Comparison of ENCODE assay signal across 1 cellular context in the genomic region with DNA sequence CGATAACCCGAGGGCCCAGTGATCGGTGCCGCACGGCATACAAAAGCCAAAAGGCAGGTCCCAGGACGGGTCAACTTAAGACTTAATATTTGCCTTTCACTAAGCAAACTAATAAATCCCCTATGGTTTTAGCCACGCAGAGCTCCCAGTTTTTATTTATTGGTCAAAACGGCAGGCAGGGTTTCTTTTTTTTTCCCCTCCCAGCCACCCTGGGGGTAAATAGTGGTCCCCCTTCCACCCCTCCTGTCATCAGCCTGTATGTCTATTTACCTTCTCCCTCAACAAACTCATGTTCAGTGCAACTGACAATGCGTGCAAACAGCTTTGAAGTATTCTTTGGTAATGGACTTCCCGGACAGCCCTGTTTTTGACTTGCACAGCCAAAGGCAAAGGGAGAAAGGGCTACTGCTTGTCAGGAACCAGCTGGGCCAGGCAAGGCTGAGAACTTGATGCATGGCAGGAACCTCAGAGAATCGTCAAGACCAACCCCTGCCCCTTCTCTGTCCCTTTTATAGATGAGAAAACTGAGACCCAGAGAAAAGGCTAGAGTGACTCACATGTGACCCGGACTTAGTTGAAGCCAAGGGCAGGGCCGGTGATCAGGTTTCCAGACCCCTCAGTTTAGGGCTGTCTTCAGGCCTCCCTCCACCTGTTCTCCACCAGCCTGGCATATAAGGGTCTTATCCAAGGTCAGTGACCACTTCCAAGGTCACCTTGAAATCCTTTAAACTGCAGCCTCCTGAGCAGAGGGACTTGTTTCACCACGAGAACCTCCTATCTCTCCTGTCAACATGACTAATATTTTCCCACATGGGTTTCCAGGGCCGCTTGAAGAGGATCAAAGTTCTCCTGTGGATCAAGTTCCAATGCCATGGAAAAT.
TF ChIP-seq lines count a peak whose summit lies in the region.

No MANE protein-coding gene starts in this region.

TF ChIP-seq in HepG2, 621 proteins besides CTCF, POLR2A, EP300 and RAD21 (continued from another document and continues in another):
- TF ChIP-seq RFXANK (CRISPR knock-in tag; IDR thresholded peaks at IDR 0.05) (no peak; the same call in 1 of the 2 replicates), ZNF274 (CRISPR knock-in tag; IDR thresholded peaks at IDR 0.05) (no peak), BHLHE40 (IDR thresholded peaks at IDR 0.05; ENCODE audit: low read length) (peak; percentile 72; the same call in 1 of the 2 replicates), SIN3B (IDR thresholded peaks at IDR 0.05; ENCODE audit: low read length) (no peak), GLI4 (CRISPR knock-in tag; IDR thresholded peaks at IDR 0.05; ENCODE audit: borderline replicate concordance) (no peak), NCOA1 (CRISPR knock-in tag; IDR thresholded peaks at IDR 0.05) (no peak; the same call in 1 of the 2 replicates), ZNF775 (CRISPR knock-in tag; IDR thresholded peaks at IDR 0.05; ENCODE audit: borderline replicate concordance) (no peak), MTA1 (CRISPR knock-in tag; IDR thresholded peaks at IDR 0.05; ENCODE audit: borderline replicate concordance) (peak; percentile 78), SUZ12 (IDR thresholded peaks at IDR 0.05; ENCODE audit: low read depth, low read length) (no peak), FOXP1 (IDR thresholded peaks at IDR 0.05) (peak; percentile 93), FOXP1 (CRISPR knock-in tag; IDR thresholded peaks at IDR 0.05) (peak; percentile 99), PRMT3 (CRISPR knock-in tag; IDR thresholded peaks at IDR 0.05; ENCODE audit: borderline replicate concordance, low read depth) (peak; percentile 86; the same call in 1 of the 2 replicates), ZNF616 (CRISPR knock-in tag; IDR thresholded peaks at IDR 0.05; ENCODE audit: low read depth) (no peak), SNAI1 (CRISPR knock-in tag; IDR thresholded peaks at IDR 0.05; ENCODE audit: borderline replicate concordance) (no peak), MTF1 (CRISPR knock-in tag; IDR thresholded peaks at IDR 0.05) (no peak), ZNF788 (CRISPR knock-in tag; IDR thresholded peaks at IDR 0.05; ENCODE audit: borderline replicate concordance) (peak; percentile 79; the same call in 1 of the 2 replicates), ZNF496 (CRISPR knock-in tag; IDR thresholded peaks at IDR 0.05; ENCODE audit: insufficient replicate concordance) (no peak), CC2D1A (CRISPR knock-in tag; IDR thresholded peaks at IDR 0.05) (0 out of 2 replicates have a peak, but pooled peaks have one; percentile 33), SMARCC2 (IDR thresholded peaks at IDR 0.05) (peak; percentile 47; the same call in 1 of the 2 replicates), RFX1 (IDR thresholded peaks at IDR 0.05) (0 out of 2 replicates have a peak, but pooled peaks have one; percentile 13), SMAD9 (CRISPR knock-in tag; IDR thresholded peaks at IDR 0.05) (no peak), ZNF747 (CRISPR knock-in tag; IDR thresholded peaks at IDR 0.05; ENCODE audit: borderline replicate concordance) (peak; percentile 49; the same call in 1 of the 2 replicates), RBAK (CRISPR knock-in tag; IDR thresholded peaks at IDR 0.05) (peak; percentile 82; the same call in 1 of the 2 replicates), HNRNPH1 (optimal IDR thresholded peaks at IDR 0.05; ENCODE audit: low read depth, low read length) (peak; percentile 20), NFE2L2 (IDR thresholded peaks at IDR 0.05; ENCODE audit: low read length) (no peak), ZFP36 (IDR thresholded peaks at IDR 0.05; ENCODE audit: borderline replicate concordance, low read depth, low read length, partially characterized antibody) (peak; percentile 70), IRX3 (CRISPR knock-in tag; IDR thresholded peaks at IDR 0.05; ENCODE audit: borderline replicate concordance, low read depth) (peak; percentile 72; the same call in 1 of the 2 replicates), CEBPB (IDR thresholded peaks at IDR 0.05; ENCODE audit: borderline replicate concordance, low read depth, low read length) (peak; percentile 57; the same call in 1 of the 2 replicates), MAFF (IDR thresholded peaks at IDR 0.05; ENCODE audit: low read depth, low read length) (peak; percentile 19; the same call in 1 of the 2 replicates), MAFK (conservative IDR thresholded peaks at IDR 0.05 in 1 of 2, IDR thresholded peaks at IDR 0.05 in 1 of 2; ENCODE audit: low read length in 2 of 2) (no peak; a peak in 1 of 4 replicates), FLYWCH1 (CRISPR knock-in tag; IDR thresholded peaks at IDR 0.05) (no peak), NFIB (CRISPR knock-in tag; IDR thresholded peaks at IDR 0.05; ENCODE audit: borderline replicate concordance) (no peak), ZKSCAN5 (CRISPR knock-in tag; IDR thresholded peaks at IDR 0.05) (no peak)
- TF ChIP-seq, protein P1, sequence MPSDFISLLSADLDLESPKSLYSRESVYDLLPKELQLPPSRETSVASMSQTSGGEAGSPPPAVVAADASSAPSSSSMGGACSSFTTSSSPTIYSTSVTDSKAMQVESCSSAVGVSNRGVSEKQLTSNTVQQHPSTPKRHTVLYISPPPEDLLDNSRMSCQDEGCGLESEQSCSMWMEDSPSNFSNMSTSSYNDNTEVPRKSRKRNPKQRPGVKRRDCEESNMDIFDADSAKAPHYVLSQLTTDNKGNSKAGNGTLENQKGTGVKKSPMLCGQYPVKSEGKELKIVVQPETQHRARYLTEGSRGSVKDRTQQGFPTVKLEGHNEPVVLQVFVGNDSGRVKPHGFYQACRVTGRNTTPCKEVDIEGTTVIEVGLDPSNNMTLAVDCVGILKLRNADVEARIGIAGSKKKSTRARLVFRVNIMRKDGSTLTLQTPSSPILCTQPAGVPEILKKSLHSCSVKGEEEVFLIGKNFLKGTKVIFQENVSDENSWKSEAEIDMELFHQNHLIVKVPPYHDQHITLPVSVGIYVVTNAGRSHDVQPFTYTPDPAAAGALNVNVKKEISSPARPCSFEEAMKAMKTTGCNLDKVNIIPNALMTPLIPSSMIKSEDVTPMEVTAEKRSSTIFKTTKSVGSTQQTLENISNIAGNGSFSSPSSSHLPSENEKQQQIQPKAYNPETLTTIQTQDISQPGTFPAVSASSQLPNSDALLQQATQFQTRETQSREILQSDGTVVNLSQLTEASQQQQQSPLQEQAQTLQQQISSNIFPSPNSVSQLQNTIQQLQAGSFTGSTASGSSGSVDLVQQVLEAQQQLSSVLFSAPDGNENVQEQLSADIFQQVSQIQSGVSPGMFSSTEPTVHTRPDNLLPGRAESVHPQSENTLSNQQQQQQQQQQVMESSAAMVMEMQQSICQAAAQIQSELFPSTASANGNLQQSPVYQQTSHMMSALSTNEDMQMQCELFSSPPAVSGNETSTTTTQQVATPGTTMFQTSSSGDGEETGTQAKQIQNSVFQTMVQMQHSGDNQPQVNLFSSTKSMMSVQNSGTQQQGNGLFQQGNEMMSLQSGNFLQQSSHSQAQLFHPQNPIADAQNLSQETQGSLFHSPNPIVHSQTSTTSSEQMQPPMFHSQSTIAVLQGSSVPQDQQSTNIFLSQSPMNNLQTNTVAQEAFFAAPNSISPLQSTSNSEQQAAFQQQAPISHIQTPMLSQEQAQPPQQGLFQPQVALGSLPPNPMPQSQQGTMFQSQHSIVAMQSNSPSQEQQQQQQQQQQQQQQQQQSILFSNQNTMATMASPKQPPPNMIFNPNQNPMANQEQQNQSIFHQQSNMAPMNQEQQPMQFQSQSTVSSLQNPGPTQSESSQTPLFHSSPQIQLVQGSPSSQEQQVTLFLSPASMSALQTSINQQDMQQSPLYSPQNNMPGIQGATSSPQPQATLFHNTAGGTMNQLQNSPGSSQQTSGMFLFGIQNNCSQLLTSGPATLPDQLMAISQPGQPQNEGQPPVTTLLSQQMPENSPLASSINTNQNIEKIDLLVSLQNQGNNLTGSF (CRISPR knock-in tag; IDR thresholded peaks at IDR 0.05), result no peak
- TF ChIP-seq, protein P2, sequence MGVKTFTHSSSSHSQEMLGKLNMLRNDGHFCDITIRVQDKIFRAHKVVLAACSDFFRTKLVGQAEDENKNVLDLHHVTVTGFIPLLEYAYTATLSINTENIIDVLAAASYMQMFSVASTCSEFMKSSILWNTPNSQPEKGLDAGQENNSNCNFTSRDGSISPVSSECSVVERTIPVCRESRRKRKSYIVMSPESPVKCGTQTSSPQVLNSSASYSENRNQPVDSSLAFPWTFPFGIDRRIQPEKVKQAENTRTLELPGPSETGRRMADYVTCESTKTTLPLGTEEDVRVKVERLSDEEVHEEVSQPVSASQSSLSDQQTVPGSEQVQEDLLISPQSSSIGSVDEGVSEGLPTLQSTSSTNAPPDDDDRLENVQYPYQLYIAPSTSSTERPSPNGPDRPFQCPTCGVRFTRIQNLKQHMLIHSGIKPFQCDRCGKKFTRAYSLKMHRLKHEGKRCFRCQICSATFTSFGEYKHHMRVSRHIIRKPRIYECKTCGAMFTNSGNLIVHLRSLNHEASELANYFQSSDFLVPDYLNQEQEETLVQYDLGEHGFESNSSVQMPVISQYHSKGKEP (CRISPR knock-in tag; IDR thresholded peaks at IDR 0.05), result 0 out of 2 replicates have a peak, but pooled peaks have one; percentile 20
- TF ChIP-seq, protein P3, sequence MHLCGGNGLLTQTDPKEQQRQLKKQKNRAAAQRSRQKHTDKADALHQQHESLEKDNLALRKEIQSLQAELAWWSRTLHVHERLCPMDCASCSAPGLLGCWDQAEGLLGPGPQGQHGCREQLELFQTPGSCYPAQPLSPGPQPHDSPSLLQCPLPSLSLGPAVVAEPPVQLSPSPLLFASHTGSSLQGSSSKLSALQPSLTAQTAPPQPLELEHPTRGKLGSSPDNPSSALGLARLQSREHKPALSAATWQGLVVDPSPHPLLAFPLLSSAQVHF (CRISPR knock-in tag; IDR thresholded peaks at IDR 0.05), result no peak
- TF ChIP-seq, protein P4, sequence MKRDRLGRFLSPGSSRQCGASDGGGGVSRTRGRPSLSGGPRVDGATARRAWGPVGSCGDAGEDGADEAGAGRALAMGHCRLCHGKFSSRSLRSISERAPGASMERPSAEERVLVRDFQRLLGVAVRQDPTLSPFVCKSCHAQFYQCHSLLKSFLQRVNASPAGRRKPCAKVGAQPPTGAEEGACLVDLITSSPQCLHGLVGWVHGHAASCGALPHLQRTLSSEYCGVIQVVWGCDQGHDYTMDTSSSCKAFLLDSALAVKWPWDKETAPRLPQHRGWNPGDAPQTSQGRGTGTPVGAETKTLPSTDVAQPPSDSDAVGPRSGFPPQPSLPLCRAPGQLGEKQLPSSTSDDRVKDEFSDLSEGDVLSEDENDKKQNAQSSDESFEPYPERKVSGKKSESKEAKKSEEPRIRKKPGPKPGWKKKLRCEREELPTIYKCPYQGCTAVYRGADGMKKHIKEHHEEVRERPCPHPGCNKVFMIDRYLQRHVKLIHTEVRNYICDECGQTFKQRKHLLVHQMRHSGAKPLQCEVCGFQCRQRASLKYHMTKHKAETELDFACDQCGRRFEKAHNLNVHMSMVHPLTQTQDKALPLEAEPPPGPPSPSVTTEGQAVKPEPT (CRISPR knock-in tag; IDR thresholded peaks at IDR 0.05; ENCODE audit: low read depth), result peak; percentile 86; the same call in 1 of the 2 replicates
- TF ChIP-seq, protein P5, sequence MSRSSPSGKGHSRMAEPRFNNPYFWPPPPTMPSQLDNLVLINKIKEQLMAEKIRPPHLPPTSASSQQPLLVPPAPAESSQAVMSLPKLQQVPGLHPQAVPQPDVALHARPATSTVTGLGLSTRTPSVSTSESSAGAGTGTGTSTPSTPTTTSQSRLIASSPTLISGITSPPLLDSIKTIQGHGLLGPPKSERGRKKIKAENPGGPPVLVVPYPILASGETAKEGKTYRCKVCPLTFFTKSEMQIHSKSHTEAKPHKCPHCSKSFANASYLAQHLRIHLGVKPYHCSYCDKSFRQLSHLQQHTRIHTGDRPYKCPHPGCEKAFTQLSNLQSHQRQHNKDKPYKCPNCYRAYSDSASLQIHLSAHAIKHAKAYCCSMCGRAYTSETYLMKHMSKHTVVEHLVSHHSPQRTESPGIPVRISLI (CRISPR knock-in tag; IDR thresholded peaks at IDR 0.05; ENCODE audit: borderline replicate concordance), result peak; percentile 99
- TF ChIP-seq, protein P6, sequence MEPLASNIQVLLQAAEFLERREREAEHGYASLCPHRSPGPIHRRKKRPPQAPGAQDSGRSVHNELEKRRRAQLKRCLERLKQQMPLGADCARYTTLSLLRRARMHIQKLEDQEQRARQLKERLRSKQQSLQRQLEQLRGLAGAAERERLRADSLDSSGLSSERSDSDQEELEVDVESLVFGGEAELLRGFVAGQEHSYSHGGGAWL (CRISPR knock-in tag; IDR thresholded peaks at IDR 0.05), result peak; percentile 56; the same call in 1 of the 2 replicates
- TF ChIP-seq, protein P7, sequence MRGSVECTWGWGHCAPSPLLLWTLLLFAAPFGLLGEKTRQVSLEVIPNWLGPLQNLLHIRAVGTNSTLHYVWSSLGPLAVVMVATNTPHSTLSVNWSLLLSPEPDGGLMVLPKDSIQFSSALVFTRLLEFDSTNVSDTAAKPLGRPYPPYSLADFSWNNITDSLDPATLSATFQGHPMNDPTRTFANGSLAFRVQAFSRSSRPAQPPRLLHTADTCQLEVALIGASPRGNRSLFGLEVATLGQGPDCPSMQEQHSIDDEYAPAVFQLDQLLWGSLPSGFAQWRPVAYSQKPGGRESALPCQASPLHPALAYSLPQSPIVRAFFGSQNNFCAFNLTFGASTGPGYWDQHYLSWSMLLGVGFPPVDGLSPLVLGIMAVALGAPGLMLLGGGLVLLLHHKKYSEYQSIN (CRISPR knock-in tag; IDR thresholded peaks at IDR 0.05; ENCODE audit: borderline replicate concordance), result no peak
- TF ChIP-seq, protein P8, sequence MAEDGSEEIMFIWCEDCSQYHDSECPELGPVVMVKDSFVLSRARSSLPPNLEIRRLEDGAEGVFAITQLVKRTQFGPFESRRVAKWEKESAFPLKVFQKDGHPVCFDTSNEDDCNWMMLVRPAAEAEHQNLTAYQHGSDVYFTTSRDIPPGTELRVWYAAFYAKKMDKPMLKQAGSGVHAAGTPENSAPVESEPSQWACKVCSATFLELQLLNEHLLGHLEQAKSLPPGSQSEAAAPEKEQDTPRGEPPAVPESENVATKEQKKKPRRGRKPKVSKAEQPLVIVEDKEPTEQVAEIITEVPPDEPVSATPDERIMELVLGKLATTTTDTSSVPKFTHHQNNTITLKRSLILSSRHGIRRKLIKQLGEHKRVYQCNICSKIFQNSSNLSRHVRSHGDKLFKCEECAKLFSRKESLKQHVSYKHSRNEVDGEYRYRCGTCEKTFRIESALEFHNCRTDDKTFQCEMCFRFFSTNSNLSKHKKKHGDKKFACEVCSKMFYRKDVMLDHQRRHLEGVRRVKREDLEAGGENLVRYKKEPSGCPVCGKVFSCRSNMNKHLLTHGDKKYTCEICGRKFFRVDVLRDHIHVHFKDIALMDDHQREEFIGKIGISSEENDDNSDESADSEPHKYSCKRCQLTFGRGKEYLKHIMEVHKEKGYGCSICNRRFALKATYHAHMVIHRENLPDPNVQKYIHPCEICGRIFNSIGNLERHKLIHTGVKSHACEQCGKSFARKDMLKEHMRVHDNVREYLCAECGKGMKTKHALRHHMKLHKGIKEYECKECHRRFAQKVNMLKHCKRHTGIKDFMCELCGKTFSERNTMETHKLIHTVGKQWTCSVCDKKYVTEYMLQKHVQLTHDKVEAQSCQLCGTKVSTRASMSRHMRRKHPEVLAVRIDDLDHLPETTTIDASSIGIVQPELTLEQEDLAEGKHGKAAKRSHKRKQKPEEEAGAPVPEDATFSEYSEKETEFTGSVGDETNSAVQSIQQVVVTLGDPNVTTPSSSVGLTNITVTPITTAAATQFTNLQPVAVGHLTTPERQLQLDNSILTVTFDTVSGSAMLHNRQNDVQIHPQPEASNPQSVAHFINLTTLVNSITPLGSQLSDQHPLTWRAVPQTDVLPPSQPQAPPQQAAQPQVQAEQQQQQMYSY (CRISPR knock-in tag; IDR thresholded peaks at IDR 0.05), result no peak
- TF ChIP-seq, protein P9, sequence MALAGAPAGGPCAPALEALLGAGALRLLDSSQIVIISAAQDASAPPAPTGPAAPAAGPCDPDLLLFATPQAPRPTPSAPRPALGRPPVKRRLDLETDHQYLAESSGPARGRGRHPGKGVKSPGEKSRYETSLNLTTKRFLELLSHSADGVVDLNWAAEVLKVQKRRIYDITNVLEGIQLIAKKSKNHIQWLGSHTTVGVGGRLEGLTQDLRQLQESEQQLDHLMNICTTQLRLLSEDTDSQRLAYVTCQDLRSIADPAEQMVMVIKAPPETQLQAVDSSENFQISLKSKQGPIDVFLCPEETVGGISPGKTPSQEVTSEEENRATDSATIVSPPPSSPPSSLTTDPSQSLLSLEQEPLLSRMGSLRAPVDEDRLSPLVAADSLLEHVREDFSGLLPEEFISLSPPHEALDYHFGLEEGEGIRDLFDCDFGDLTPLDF (CRISPR knock-in tag; IDR thresholded peaks at IDR 0.05), result no peak
